In the genomic region with DNA sequence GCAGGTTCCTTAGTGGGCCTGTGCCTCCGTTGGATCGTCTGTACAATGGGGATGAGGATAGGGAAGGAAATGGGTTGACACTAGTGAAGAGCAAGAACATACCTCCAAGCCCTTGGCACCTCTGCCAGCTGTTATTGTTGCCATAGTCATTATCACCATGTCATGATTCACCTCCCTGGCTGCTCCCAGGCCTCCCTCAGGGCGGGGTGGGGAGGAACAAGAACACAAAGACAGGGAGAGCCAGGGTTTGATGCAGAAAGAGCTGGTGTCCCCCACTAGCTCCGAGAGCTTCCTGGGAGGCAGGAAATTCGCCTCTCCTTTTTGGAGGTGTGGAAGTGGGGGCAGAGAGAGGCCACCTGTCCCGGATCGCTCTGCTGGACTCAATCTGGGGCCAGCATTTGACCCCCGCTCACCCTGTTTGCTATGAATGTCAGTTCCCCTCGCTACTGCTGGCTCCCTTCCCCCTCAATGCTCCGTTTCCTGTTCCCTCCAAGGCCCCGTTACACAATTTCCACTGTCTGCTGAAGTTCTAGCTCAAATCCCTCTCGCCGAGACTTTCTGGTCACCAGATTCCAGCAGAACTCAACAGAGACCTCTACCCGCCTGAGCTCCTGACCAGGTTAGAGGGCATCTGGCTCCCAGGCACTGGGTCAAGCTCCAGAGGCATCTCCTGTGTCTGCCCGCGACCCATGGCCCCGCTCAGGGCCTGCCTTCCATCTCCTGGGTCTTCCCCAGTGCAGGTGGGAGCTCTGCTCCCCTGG, we compare ENCODE assay signal across 8 cellular contexts. TPM values are rescaled to one million over a fixed set of nuclear protein-coding genes. Genes with fewer than 3 reads are reported as not detected.
A peak's percentile ranks its signal among the peaks of the same experiment; 100 is the strongest.
DNase-seq lines count a peak whose midpoint lies in the region; ATAC-seq, FAIRE-seq and TF ChIP-seq lines count a peak whose summit lies in the region.

No MANE protein-coding gene starts in this region.

- H3K27me3 ChIP-seq in HL-60 (ENCODE audit: insufficient read depth, poor library complexity, severe bottlenecking) (no peaks in the 10 kb centered on the region), small intestine (ENCODE audit: control insufficient read depth in 2 of 2, insufficient read depth in 2 of 2, low read length in 2 of 2) (no peaks in the 10 kb centered on the region)

- no peak for FAIRE-seq in small intestine (lab: Jason Lieb, UNC)

- H3K27ac ChIP-seq in HL-60 (replicated peaks) = peak overlapping the region; percentile 96
- peak overlapping the region; percentile 17 to 86 for H3K27ac ChIP-seq in small intestine (ENCODE audit: low read depth in 1 of 2, low read length in 1 of 2)

- intact Hi-C loops in left ventricle myocardium superior (cut with micrococcal nuclease) = no loop called here
- intact Hi-C loops in activated CD4-positive, alpha-beta T cell treated with anti-CD3 and anti-CD28 coated beads, Interleukin-2, amount 10 ng/mL, durations not matched to agents 24 days and 14 days (cut with micrococcal nuclease) = no loop called here

- TF ChIP-seq CTCF in HL-60 (IDR thresholded peaks at IDR 0.05; ENCODE audit: insufficient read depth, low read length) (no peak), WTC11 (IDR thresholded peaks at IDR 0.05) (no peak)

- ATAC-seq in WTC11 (no peak), left ventricle myocardium superior (peak; percentile 78), GM19397 (IDR thresholded peaks at IDR 0.05; ENCODE audit: unreplicated experiment) (no peak)

- peaks cover 2% of the 10 kb centered on the region; the same call in 1 of the 2 replicates for H3K36me3 Mint-ChIP-seq in WTC11
- no peaks in the 10 kb centered on the region for H3K36me3 Mint-ChIP-seq in activated CD4-positive, alpha-beta T cell treated with anti-CD3 and anti-CD28 coated beads, Interleukin-2, amount 10 ng/mL, durations not matched to agents 24 days and 14 days (ENCODE audit: low read depth)

- H3K27me3 Mint-ChIP-seq in WTC11 (ENCODE audit: low read depth) = no peaks in the 10 kb centered on the region
- H3K27me3 Mint-ChIP-seq in activated CD4-positive, alpha-beta T cell treated with anti-CD3 and anti-CD28 coated beads, Interleukin-2, amount 10 ng/mL, durations not matched to agents 24 days and 14 days = peaks cover under 1% of the 10 kb centered on the region

- CTCF ChIA-PET in WTC11 (lab: Charles Lee) = interaction anchor here (0.7 to 1.9 kb wide), 6 partner anchors 11 to 63 kb away, joined by 3 to 14 read pairs (median 5); no protein-coding TSS in a partner anchor

- H3K9me3 Mint-ChIP-seq in WTC11 = no peaks in the 10 kb centered on the region
- H3K9me3 Mint-ChIP-seq in activated CD4-positive, alpha-beta T cell treated with anti-CD3 and anti-CD28 coated beads, Interleukin-2, amount 10 ng/mL, durations not matched to agents 24 days and 14 days = no peaks in the 10 kb centered on the region

- POLR2A ChIA-PET in WTC11 (lab: Charles Lee) = interaction anchor here (0.6 to 1.0 kb wide), 2 partner anchors 21 to 59 kb away, joined by 3 to 6 read pairs; no protein-coding TSS in a partner anchor

- H3K27ac Mint-ChIP-seq in WTC11 = peak overlapping the region; percentile 91
- no peak overlapping the region for H3K27ac Mint-ChIP-seq in activated CD4-positive, alpha-beta T cell treated with anti-CD3 and anti-CD28 coated beads, Interleukin-2, amount 10 ng/mL, durations not matched to agents 24 days and 14 days

- no peaks in the 10 kb centered on the region for H3K36me3 ChIP-seq in small intestine (ENCODE audit: control insufficient read depth in 2 of 2, insufficient read depth in 2 of 2, low read length in 2 of 2)

- WGBS in small intestine, 3 donors = 51 to 74% (median 72%) methylated on average over 16 to 17 of the region's 17 CpGs

- peaks cover 24% of the 10 kb centered on the region for H3K4me1 Mint-ChIP-seq in WTC11
- H3K4me1 Mint-ChIP-seq in activated CD4-positive, alpha-beta T cell treated with anti-CD3 and anti-CD28 coated beads, Interleukin-2, amount 10 ng/mL, durations not matched to agents 24 days and 14 days = no peaks in the 10 kb centered on the region

- H3K4me1 ChIP-seq in small intestine (ENCODE audit: control insufficient read depth in 2 of 2, insufficient read depth in 1 of 2, low read depth in 1 of 2, low read length in 1 of 2) = peaks cover 0 to 12% of the 10 kb centered on the region in 2 donors

- H3K9me3 ChIP-seq in small intestine (ENCODE audit: control insufficient read depth, low read depth) = no peaks in the 10 kb centered on the region

- H3K4me3 ChIP-seq in HL-60 (replicated peaks; ENCODE audit: insufficient read depth, low read length) (peak overlapping the region; percentile 31), small intestine (ENCODE audit: low read depth in 1 of 2, low read length in 2 of 2) (no peak overlapping the region)

- DNase-seq in HL-60 (ENCODE audit: low read depth in 1 of 2, low spot score in 1 of 2) = peak; percentile 92 to 93
- no peak for DNase-seq in WTC11 (ENCODE audit: low spot score)
- DNase-seq in left ventricle myocardium superior = peak; percentile 68
- DNase-seq in small intestine = peak; percentile 73
- no peak for DNase-seq in NCI-H1048 (lab: John Stamatoyannopoulos, UW)
- DNase-seq in activated naive CD4-positive, alpha-beta T cell treated with anti-CD3 and anti-CD28 coated beads, Interleukin-2, amount 50 U/mL, for 16 hours = no peak
- DNase-seq in activated CD4-positive, alpha-beta T cell treated with anti-CD3 and anti-CD28 coated beads, Interleukin-2, amount 10 ng/mL, durations not matched to agents 24 days and 14 days = no peak

- no peak overlapping the region for H3K4me3 Mint-ChIP-seq in WTC11
- H3K4me3 Mint-ChIP-seq in activated CD4-positive, alpha-beta T cell treated with anti-CD3 and anti-CD28 coated beads, Interleukin-2, amount 10 ng/mL, durations not matched to agents 24 days and 14 days = no peak overlapping the region

TF ChIP-seq in WTC11, 78 proteins besides CTCF, POLR2A, EP300 and RAD21:
- TF ChIP-seq NFATC4 (CRISPR knock-in tag; IDR thresholded peaks at IDR 0.05) = no peak
- TF ChIP-seq, protein P1, sequence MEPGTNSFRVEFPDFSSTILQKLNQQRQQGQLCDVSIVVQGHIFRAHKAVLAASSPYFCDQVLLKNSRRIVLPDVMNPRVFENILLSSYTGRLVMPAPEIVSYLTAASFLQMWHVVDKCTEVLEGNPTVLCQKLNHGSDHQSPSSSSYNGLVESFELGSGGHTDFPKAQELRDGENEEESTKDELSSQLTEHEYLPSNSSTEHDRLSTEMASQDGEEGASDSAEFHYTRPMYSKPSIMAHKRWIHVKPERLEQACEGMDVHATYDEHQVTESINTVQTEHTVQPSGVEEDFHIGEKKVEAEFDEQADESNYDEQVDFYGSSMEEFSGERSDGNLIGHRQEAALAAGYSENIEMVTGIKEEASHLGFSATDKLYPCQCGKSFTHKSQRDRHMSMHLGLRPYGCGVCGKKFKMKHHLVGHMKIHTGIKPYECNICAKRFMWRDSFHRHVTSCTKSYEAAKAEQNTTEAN (CRISPR knock-in tag; IDR thresholded peaks at IDR 0.05) = no peak
- TF ChIP-seq, protein P2, sequence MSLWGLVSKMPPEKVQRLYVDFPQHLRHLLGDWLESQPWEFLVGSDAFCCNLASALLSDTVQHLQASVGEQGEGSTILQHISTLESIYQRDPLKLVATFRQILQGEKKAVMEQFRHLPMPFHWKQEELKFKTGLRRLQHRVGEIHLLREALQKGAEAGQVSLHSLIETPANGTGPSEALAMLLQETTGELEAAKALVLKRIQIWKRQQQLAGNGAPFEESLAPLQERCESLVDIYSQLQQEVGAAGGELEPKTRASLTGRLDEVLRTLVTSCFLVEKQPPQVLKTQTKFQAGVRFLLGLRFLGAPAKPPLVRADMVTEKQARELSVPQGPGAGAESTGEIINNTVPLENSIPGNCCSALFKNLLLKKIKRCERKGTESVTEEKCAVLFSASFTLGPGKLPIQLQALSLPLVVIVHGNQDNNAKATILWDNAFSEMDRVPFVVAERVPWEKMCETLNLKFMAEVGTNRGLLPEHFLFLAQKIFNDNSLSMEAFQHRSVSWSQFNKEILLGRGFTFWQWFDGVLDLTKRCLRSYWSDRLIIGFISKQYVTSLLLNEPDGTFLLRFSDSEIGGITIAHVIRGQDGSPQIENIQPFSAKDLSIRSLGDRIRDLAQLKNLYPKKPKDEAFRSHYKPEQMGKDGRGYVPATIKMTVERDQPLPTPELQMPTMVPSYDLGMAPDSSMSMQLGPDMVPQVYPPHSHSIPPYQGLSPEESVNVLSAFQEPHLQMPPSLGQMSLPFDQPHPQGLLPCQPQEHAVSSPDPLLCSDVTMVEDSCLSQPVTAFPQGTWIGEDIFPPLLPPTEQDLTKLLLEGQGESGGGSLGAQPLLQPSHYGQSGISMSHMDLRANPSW (CRISPR knock-in tag; conservative IDR thresholded peaks at IDR 0.05; ENCODE audit: low read depth) = no peak

RNA-seq across cellular contexts. Expression of a gene that starts 9.1 kb away (rescaled TPM):
- total RNA-seq in WTC11 (2021) (36.9 to 39.3 TPM (median 37.1 TPM) in 3 replicates), left ventricle myocardium superior (132 TPM)
- 10 to 100 TPM; 12.7 to 84.6 (median 18.1) TPM for polyA plus RNA-seq in small intestine
- 0.54 and 0.64 TPM in 2 replicates for total RNA-seq in activated CD4-positive, alpha-beta T cell treated with anti-CD3 and anti-CD28 coated beads, Interleukin-2, amount 10 ng/mL, durations not matched to agents 24 days and 14 days

RNA-seq across cellular contexts. Expression of a gene that starts 13.1 kb away (rescaled TPM):
- 0.61 to 0.89 TPM (median 0.89 TPM) in 3 replicates for total RNA-seq in WTC11 (2021)
- 0.79 TPM for total RNA-seq in left ventricle myocardium superior
- under 1 TPM in 1 of 3 donors, not detected in 2; 0.25 TPM for polyA plus RNA-seq in small intestine
- total RNA-seq in activated CD4-positive, alpha-beta T cell treated with anti-CD3 and anti-CD28 coated beads, Interleukin-2, amount 10 ng/mL, durations not matched to agents 24 days and 14 days = 0.56 TPM in 1 of 2 replicates, not detected in the other

Comparison
In these comparisons a context has a peak if more than half of its experiments do, and no peak if none do; other contexts are left out.
1. DNase-seq: peak in HL-60 (2 of 2), left ventricle myocardium superior (single experiment) and small intestine (single experiment); none in WTC11 (single experiment), NCI-H1048 (single experiment), activated naive CD4-positive, alpha-beta T cell treated with anti-CD3 and anti-CD28 coated beads, Interleukin-2, amount 50 U/mL, for 16 hours (single experiment) and activated CD4-positive, alpha-beta T cell treated with anti-CD3 and anti-CD28 coated beads, Interleukin-2, amount 10 ng/mL, durations not matched to agents 24 days and 14 days (single experiment).
2. RNA of a gene that starts 9.1 kb away (total RNA-seq): 132 TPM in left ventricle myocardium superior (single experiment) and 36.9 to 39.3 TPM in WTC11; 0.54 to 0.64 TPM in activated CD4-positive, alpha-beta T cell treated with anti-CD3 and anti-CD28 coated beads, Interleukin-2, amount 10 ng/mL, durations not matched to agents 24 days and 14 days; every median in the first group is over 10 times any median in the second.